ENCODE assay signal across 1 cellular context in the genomic region with DNA sequence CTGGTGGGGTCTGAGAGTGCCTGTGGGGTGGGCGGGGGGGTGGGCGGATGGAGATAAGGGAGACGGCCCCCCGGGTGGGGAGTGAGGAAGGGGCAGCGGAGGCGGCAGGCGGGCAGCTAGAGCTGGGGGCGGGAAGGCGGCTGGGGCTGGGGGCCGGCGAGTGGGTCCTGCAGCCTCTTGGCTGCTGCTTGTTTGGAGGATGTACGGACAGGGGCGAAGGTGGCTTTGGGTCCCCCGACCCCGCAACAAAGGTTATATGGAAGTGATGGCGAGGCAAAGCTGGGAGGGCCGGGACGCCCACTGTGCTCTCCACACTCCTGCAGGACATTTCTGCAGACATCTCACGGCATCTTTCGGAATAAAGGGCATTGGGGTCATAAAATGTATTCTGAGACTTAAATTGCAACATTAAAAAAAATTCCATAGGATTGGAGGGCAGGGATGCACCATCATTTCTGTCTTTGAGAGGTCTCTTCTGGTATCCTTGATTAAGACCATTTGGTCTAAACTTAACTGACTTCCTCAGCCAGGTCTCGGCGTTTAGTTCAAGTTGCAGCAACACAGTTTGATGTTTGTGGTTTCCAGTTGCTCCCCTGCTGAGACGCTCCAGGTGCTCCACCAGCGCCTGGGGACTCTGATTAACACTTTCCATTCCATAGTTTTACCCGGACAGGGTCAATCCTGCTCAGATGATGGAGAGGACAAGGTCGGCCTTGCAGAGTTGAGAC.
TF ChIP-seq lines count a peak whose summit lies in the region.

No MANE protein-coding gene starts in this region.

TF ChIP-seq in HEK293, 187 proteins besides CTCF, POLR2A, EP300 and RAD21 (continued from another document and continues in another):
- TF ChIP-seq, protein P1, sequence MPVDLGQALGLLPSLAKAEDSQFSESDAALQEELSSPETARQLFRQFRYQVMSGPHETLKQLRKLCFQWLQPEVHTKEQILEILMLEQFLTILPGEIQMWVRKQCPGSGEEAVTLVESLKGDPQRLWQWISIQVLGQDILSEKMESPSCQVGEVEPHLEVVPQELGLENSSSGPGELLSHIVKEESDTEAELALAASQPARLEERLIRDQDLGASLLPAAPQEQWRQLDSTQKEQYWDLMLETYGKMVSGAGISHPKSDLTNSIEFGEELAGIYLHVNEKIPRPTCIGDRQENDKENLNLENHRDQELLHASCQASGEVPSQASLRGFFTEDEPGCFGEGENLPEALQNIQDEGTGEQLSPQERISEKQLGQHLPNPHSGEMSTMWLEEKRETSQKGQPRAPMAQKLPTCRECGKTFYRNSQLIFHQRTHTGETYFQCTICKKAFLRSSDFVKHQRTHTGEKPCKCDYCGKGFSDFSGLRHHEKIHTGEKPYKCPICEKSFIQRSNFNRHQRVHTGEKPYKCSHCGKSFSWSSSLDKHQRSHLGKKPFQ (tag by site-specific recombination; IDR thresholded peaks at IDR 0.05), result no peak
- no peak for TF ChIP-seq ZNF211 (tag by site-specific recombination; IDR thresholded peaks at IDR 0.05; ENCODE audit: low read depth)
- TF ChIP-seq KLF9 (tag by site-specific recombination; IDR thresholded peaks at IDR 0.05; ENCODE audit: low read depth), result no peak
- TF ChIP-seq, protein P2, sequence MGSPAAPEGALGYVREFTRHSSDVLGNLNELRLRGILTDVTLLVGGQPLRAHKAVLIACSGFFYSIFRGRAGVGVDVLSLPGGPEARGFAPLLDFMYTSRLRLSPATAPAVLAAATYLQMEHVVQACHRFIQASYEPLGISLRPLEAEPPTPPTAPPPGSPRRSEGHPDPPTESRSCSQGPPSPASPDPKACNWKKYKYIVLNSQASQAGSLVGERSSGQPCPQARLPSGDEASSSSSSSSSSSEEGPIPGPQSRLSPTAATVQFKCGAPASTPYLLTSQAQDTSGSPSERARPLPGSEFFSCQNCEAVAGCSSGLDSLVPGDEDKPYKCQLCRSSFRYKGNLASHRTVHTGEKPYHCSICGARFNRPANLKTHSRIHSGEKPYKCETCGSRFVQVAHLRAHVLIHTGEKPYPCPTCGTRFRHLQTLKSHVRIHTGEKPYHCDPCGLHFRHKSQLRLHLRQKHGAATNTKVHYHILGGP (tag by site-specific recombination; IDR thresholded peaks at IDR 0.05), result no peak
- TF ChIP-seq ZNF571 (tag by site-specific recombination; IDR thresholded peaks at IDR 0.05), result no peak
- no peak for TF ChIP-seq ZNF324 (tag by site-specific recombination; IDR thresholded peaks at IDR 0.05)
- no peak for TF ChIP-seq ZNF555 (tag by site-specific recombination; conservative IDR thresholded peaks at IDR 0.05)
- no peak for TF ChIP-seq HOXD13 (CRISPR knock-in tag; IDR thresholded peaks at IDR 0.05; ENCODE audit: borderline replicate concordance)
- TF ChIP-seq TRIM28 (IDR thresholded peaks at IDR 0.05; ENCODE audit: borderline replicate concordance, low read length), result no peak
- TF ChIP-seq ZNF610 (tag by site-specific recombination; IDR thresholded peaks at IDR 0.05; ENCODE audit: borderline replicate concordance), result no peak
- TF ChIP-seq ZNF223 (tag by site-specific recombination; IDR thresholded peaks at IDR 0.05), result no peak
- TF ChIP-seq ZNF473 (tag by site-specific recombination; IDR thresholded peaks at IDR 0.05), result no peak
- TF ChIP-seq ZNF423 (tag by site-specific recombination; IDR thresholded peaks at IDR 0.05), result peak; percentile 38; the same call in 1 of the 2 replicates
- no peak for TF ChIP-seq SP3 (tag by site-specific recombination; IDR thresholded peaks at IDR 0.05)
- TF ChIP-seq, protein P3, sequence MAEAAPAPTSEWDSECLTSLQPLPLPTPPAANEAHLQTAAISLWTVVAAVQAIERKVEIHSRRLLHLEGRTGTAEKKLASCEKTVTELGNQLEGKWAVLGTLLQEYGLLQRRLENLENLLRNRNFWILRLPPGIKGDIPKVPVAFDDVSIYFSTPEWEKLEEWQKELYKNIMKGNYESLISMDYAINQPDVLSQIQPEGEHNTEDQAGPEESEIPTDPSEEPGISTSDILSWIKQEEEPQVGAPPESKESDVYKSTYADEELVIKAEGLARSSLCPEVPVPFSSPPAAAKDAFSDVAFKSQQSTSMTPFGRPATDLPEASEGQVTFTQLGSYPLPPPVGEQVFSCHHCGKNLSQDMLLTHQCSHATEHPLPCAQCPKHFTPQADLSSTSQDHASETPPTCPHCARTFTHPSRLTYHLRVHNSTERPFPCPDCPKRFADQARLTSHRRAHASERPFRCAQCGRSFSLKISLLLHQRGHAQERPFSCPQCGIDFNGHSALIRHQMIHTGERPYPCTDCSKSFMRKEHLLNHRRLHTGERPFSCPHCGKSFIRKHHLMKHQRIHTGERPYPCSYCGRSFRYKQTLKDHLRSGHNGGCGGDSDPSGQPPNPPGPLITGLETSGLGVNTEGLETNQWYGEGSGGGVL (tag by site-specific recombination; IDR thresholded peaks at IDR 0.05), result no peak
- TF ChIP-seq ZNF514 (tag by site-specific recombination; IDR thresholded peaks at IDR 0.05), result no peak
- TF ChIP-seq WT1 (tag by site-specific recombination; IDR thresholded peaks at IDR 0.05), result no peak
- peak; percentile 89 for TF ChIP-seq ZIC2 (tag by site-specific recombination; IDR thresholded peaks at IDR 0.05)
- no peak for TF ChIP-seq ZNF707 (tag by site-specific recombination; IDR thresholded peaks at IDR 0.05)
- no peak for TF ChIP-seq KLF7 (tag by site-specific recombination; IDR thresholded peaks at IDR 0.05; ENCODE audit: borderline replicate concordance)
- peak; percentile 77 for TF ChIP-seq ZNF10 (tag by site-specific recombination; IDR thresholded peaks at IDR 0.05)
- no peak for TF ChIP-seq GLI4 (tag by site-specific recombination; IDR thresholded peaks at IDR 0.05)
- no peak for TF ChIP-seq ZNF664 (tag by site-specific recombination; IDR thresholded peaks at IDR 0.05)
- TF ChIP-seq ZSCAN23 (tag by site-specific recombination; IDR thresholded peaks at IDR 0.05), result no peak
- TF ChIP-seq ZNF843 (tag by site-specific recombination; IDR thresholded peaks at IDR 0.05), result no peak
- TF ChIP-seq KLF16 (tag by site-specific recombination; IDR thresholded peaks at IDR 0.05), result no peak
- TF ChIP-seq PRDM1 (tag by site-specific recombination; IDR thresholded peaks at IDR 0.05), result no peak
- TF ChIP-seq, protein P4, sequence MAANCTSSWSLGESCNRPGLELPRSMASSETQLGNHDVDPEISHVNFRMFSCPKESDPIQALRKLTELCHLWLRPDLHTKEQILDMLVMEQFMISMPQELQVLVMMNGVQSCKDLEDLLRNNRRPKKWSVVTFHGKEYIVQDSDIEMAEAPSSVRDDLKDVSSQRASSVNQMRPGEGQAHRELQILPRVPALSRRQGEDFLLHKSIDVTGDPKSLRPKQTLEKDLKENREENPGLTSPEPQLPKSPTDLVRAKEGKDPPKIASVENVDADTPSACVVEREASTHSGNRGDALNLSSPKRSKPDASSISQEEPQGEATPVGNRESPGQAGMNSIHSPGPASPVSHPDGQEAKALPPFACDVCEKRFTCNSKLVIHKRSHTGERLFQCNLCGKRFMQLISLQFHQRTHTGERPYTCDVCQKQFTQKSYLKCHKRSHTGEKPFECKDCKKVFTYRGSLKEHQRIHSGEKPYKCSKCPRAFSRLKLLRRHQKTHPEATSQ (tag by site-specific recombination; IDR thresholded peaks at IDR 0.05), result no peak
- TF ChIP-seq SALL2 (tag by site-specific recombination; IDR thresholded peaks at IDR 0.05; ENCODE audit: borderline replicate concordance), result no peak
- TF ChIP-seq ZNF768 (tag by site-specific recombination; IDR thresholded peaks at IDR 0.05), result no peak
- TF ChIP-seq, protein P5, sequence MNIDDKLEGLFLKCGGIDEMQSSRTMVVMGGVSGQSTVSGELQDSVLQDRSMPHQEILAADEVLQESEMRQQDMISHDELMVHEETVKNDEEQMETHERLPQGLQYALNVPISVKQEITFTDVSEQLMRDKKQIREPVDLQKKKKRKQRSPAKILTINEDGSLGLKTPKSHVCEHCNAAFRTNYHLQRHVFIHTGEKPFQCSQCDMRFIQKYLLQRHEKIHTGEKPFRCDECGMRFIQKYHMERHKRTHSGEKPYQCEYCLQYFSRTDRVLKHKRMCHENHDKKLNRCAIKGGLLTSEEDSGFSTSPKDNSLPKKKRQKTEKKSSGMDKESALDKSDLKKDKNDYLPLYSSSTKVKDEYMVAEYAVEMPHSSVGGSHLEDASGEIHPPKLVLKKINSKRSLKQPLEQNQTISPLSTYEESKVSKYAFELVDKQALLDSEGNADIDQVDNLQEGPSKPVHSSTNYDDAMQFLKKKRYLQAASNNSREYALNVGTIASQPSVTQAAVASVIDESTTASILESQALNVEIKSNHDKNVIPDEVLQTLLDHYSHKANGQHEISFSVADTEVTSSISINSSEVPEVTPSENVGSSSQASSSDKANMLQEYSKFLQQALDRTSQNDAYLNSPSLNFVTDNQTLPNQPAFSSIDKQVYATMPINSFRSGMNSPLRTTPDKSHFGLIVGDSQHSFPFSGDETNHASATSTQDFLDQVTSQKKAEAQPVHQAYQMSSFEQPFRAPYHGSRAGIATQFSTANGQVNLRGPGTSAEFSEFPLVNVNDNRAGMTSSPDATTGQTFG (tag by site-specific recombination; IDR thresholded peaks at IDR 0.05; ENCODE audit: borderline replicate concordance), result no peak
- TF ChIP-seq ZNF677 (tag by site-specific recombination; IDR thresholded peaks at IDR 0.05), result no peak
- TF ChIP-seq ZNF548 (tag by site-specific recombination; IDR thresholded peaks at IDR 0.05), result no peak
- TF ChIP-seq ZSCAN16 (tag by site-specific recombination; IDR thresholded peaks at IDR 0.05), result no peak
- TF ChIP-seq ZNF621 (tag by site-specific recombination; IDR thresholded peaks at IDR 0.05), result no peak
- TF ChIP-seq ZNF654 (tag by site-specific recombination; IDR thresholded peaks at IDR 0.05; ENCODE audit: low read depth), result no peak
- TF ChIP-seq, protein P6, sequence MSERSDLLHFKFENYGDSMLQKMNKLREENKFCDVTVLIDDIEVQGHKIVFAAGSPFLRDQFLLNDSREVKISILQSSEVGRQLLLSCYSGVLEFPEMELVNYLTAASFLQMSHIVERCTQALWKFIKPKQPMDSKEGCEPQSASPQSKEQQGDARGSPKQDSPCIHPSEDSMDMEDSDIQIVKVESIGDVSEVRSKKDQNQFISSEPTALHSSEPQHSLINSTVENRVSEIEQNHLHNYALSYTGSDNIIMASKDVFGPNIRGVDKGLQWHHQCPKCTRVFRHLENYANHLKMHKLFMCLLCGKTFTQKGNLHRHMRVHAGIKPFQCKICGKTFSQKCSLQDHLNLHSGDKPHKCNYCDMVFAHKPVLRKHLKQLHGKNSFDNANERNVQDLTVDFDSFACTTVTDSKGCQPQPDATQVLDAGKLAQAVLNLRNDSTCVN (tag by site-specific recombination; optimal IDR thresholded peaks at IDR 0.05), result no peak
- TF ChIP-seq ZBTB8A (tag by site-specific recombination; IDR thresholded peaks at IDR 0.05), result 0 out of 2 replicates have a peak, but pooled peaks have one; percentile 24
- peak; percentile 78 for TF ChIP-seq IKZF3 (tag by site-specific recombination; IDR thresholded peaks at IDR 0.05)
- TF ChIP-seq, protein P7, sequence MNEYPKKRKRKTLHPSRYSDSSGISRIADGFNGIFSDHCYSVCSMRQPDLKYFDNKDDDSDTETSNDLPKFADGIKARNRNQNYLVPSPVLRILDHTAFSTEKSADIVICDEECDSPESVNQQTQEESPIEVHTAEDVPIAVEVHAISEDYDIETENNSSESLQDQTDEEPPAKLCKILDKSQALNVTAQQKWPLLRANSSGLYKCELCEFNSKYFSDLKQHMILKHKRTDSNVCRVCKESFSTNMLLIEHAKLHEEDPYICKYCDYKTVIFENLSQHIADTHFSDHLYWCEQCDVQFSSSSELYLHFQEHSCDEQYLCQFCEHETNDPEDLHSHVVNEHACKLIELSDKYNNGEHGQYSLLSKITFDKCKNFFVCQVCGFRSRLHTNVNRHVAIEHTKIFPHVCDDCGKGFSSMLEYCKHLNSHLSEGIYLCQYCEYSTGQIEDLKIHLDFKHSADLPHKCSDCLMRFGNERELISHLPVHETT (tag by site-specific recombination; IDR thresholded peaks at IDR 0.05), result no peak
- TF ChIP-seq ZNF701 (tag by site-specific recombination; IDR thresholded peaks at IDR 0.05), result no peak
- no peak for TF ChIP-seq ZNF776 (tag by site-specific recombination; IDR thresholded peaks at IDR 0.05; ENCODE audit: borderline replicate concordance)
- TF ChIP-seq, protein P8, sequence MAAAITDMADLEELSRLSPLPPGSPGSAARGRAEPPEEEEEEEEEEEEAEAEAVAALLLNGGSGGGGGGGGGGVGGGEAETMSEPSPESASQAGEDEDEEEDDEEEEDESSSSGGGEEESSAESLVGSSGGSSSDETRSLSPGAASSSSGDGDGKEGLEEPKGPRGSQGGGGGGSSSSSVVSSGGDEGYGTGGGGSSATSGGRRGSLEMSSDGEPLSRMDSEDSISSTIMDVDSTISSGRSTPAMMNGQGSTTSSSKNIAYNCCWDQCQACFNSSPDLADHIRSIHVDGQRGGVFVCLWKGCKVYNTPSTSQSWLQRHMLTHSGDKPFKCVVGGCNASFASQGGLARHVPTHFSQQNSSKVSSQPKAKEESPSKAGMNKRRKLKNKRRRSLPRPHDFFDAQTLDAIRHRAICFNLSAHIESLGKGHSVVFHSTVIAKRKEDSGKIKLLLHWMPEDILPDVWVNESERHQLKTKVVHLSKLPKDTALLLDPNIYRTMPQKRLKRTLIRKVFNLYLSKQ (tag by site-specific recombination; IDR thresholded peaks at IDR 0.05; ENCODE audit: borderline replicate concordance), result no peak
- TF ChIP-seq ZNF426 (tag by site-specific recombination; IDR thresholded peaks at IDR 0.05), result no peak
- TF ChIP-seq ZNF549 (tag by site-specific recombination; IDR thresholded peaks at IDR 0.05), result no peak
- no peak for TF ChIP-seq ZNF747 (tag by site-specific recombination; IDR thresholded peaks at IDR 0.05)
- no peak for TF ChIP-seq ZNF530 (tag by site-specific recombination; IDR thresholded peaks at IDR 0.05; ENCODE audit: low read depth)
- TF ChIP-seq ZNF311 (tag by site-specific recombination; IDR thresholded peaks at IDR 0.05; ENCODE audit: borderline replicate concordance), result no peak
- no peak for TF ChIP-seq ZNF121 (tag by site-specific recombination; IDR thresholded peaks at IDR 0.05)
- TF ChIP-seq, protein P9, sequence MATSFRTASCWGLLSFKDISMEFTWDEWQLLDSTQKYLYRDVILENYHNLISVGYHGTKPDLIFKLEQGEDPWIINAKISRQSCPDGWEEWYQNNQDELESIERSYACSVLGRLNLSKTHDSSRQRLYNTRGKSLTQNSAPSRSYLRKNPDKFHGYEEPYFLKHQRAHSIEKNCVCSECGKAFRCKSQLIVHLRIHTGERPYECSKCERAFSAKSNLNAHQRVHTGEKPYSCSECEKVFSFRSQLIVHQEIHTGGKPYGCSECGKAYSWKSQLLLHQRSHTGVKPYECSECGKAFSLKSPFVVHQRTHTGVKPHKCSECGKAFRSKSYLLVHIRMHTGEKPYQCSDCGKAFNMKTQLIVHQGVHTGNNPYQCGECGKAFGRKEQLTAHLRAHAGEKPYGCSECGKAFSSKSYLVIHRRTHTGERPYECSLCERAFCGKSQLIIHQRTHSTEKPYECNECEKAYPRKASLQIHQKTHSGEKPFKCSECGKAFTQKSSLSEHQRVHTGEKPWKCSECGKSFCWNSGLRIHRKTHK (tag by site-specific recombination; IDR thresholded peaks at IDR 0.05), result no peak
- TF ChIP-seq ZNF132 (tag by site-specific recombination; IDR thresholded peaks at IDR 0.05; ENCODE audit: borderline replicate concordance), result no peak
- no peak for TF ChIP-seq ZNF175 (tag by site-specific recombination; IDR thresholded peaks at IDR 0.05)
- no peak for TF ChIP-seq OVOL3 (tag by site-specific recombination; IDR thresholded peaks at IDR 0.05)
- TF ChIP-seq ZNF792 (tag by site-specific recombination; IDR thresholded peaks at IDR 0.05), result no peak
- no peak for TF ChIP-seq KLF8 (tag by site-specific recombination; IDR thresholded peaks at IDR 0.05)
